Comparison of ENCODE assay signal across 23 cellular contexts in genomic region chr10:47175181-47176080, GRCh38.
A peak's percentile ranks its signal among the peaks of the same experiment; 100 is the strongest.
DNase-seq lines count a peak whose midpoint lies in the region; ATAC-seq lines count a peak whose summit lies in the region.
"Had no signal": no experiment of that assay in that cellular context is flagged by ENCODE, and none has a peak within 500 bp of the region (broad histone marks: within the 10 kb centered on the region; RNA-seq: fewer than 3 reads in every experiment).

No MANE protein-coding gene starts in this region.

- H3K4me1 Mint-ChIP-seq in stimulated activated naive B cell treated with anti-CD40 and anti-IgM and Interleukin-4, amounts not matched to agents 10 μg/mL and 1 μg/mL and 100 μg/mL, for 72 hours = no peaks in the 10 kb centered on the region
- H3K4me1 Mint-ChIP-seq: immature natural killer cell had no signal

- H3K36me3 Mint-ChIP-seq in stimulated activated naive B cell treated with anti-CD40 and anti-IgM and Interleukin-4, amounts not matched to agents 10 μg/mL and 1 μg/mL and 100 μg/mL, for 72 hours = no peaks in the 10 kb centered on the region
- H3K36me3 Mint-ChIP-seq: immature natural killer cell had no signal

- no peak for ATAC-seq in HG03095 (IDR thresholded peaks at IDR 0.05; ENCODE audit: unreplicated experiment)
- ATAC-seq in stimulated activated naive B cell treated with anti-CD40 and anti-IgM and Interleukin-4, amounts not matched to agents 10 μg/mL and 1 μg/mL and 100 μg/mL, for 72 hours (replicated peaks) = no peak
- ATAC-seq: gastrocnemius medialis, left lobe of liver had no signal

- no peak overlapping the region for H3K4me3 Mint-ChIP-seq in stimulated activated naive B cell treated with anti-CD40 and anti-IgM and Interleukin-4, amounts not matched to agents 10 μg/mL and 1 μg/mL and 100 μg/mL, for 72 hours
- H3K4me3 Mint-ChIP-seq: immature natural killer cell had no signal

- H3K9me3 ChIP-seq in HUES48 (ENCODE audit: control insufficient read depth, insufficient read depth, low read length) = no peaks in the 10 kb centered on the region
- H3K9me3 ChIP-seq: esophagus squamous epithelium, gastrocnemius medialis, SJCRH30, tibial artery had no signal

- H3K27ac ChIP-seq in HUES48 (ENCODE audit: low read depth, low read length) = peak overlapping the region; percentile 5
- H3K27ac ChIP-seq: esophagus squamous epithelium, gastrocnemius medialis, SJCRH30, tibial artery had no signal

- peak; percentile 52 for DNase-seq in DMS 273 (lab: John Stamatoyannopoulos, UW; ENCODE audit: unreplicated experiment)
- DNase-seq in cerebellar cortex (ENCODE audit: low spot score) = peak; percentile 72
- DNase-seq in left kidney (ENCODE audit: low read depth, low spot score) = peak; percentile 9
- no peak for DNase-seq in stimulated activated naive B cell treated with anti-CD40 and anti-IgM and Interleukin-4, amounts not matched to agents 10 μg/mL and 1 μg/mL and 100 μg/mL, for 72 hours
- DNase-seq in NCI-H128 (lab: John Stamatoyannopoulos, UW; ENCODE audit: unreplicated experiment) = no peak
- DNase-seq: activated CD4-positive, CD25-positive, alpha-beta regulatory T cell; activated naive CD4-positive, alpha-beta T cell treated with anti-CD3 and anti-CD28 coated beads, Interleukin-2, amount 50 U/mL, for 16 hours; cortex of kidney; DND-41; esophagus squamous epithelium; gastrocnemius medialis; hippocampal formation; immature natural killer cell; mesenchymal stem cell; NCI-H187 treated with DMSO at 0.1 percent for 48 hours; NCI-H526 treated with DMSO at 0.1 percent for 48 hours; SJCRH30; T1000 had no signal

- H3K4me1 ChIP-seq in HUES48 (ENCODE audit: control insufficient read depth, insufficient read depth, low read length) = no peaks in the 10 kb centered on the region
- H3K4me1 ChIP-seq: esophagus squamous epithelium, gastrocnemius medialis, SJCRH30, tibial artery had no signal

- H3K9me3 Mint-ChIP-seq in stimulated activated naive B cell treated with anti-CD40 and anti-IgM and Interleukin-4, amounts not matched to agents 10 μg/mL and 1 μg/mL and 100 μg/mL, for 72 hours = no peaks in the 10 kb centered on the region
- H3K9me3 Mint-ChIP-seq: immature natural killer cell had no signal

- no peaks in the 10 kb centered on the region for H3K27me3 ChIP-seq in HUES48 (ENCODE audit: control insufficient read depth, insufficient read depth, low read length)
- H3K27me3 ChIP-seq: gastrocnemius medialis, SJCRH30, tibial artery had no signal

- no peak overlapping the region for H3K9ac ChIP-seq in HUES48 (ENCODE audit: low read depth, low read length)

- peaks cover 5 to 14% of the 10 kb centered on the region in 2 donors for H3K27me3 Mint-ChIP-seq in stimulated activated naive B cell treated with anti-CD40 and anti-IgM and Interleukin-4, amounts not matched to agents 10 μg/mL and 1 μg/mL and 100 μg/mL, for 72 hours

- no peaks in the 10 kb centered on the region for H3K36me3 ChIP-seq in HUES48 (ENCODE audit: control insufficient read depth, insufficient read depth, low read length)
- H3K36me3 ChIP-seq: esophagus squamous epithelium, gastrocnemius medialis, SJCRH30, tibial artery had no signal

- no peak overlapping the region for H3K27ac Mint-ChIP-seq in stimulated activated naive B cell treated with anti-CD40 and anti-IgM and Interleukin-4, amounts not matched to agents 10 μg/mL and 1 μg/mL and 100 μg/mL, for 72 hours
- H3K27ac Mint-ChIP-seq: immature natural killer cell had no signal

- no peak overlapping the region for H3K4me3 ChIP-seq in HUES48 (ENCODE audit: low read depth, low read length)
- H3K4me3 ChIP-seq: esophagus squamous epithelium, gastrocnemius medialis, SJCRH30, skin epidermis, tibial artery had no signal

Comparison
In these comparisons a context has a peak if more than half of its experiments do, and no peak if none do; other contexts are left out.
1. DNase-seq: peak in DMS 273 (single experiment), cerebellar cortex (single experiment) and left kidney (single experiment); none in stimulated activated naive B cell treated with anti-CD40 and anti-IgM and Interleukin-4, amounts not matched to agents 10 μg/mL and 1 μg/mL and 100 μg/mL, for 72 hours (single experiment) and NCI-H128 (single experiment).